Comparison of ENCODE assay signal across 8 cellular contexts in genomic region chr3:50194128-50194902, GRCh38. TPM values are rescaled to one million over a fixed set of nuclear protein-coding genes. Genes with fewer than 3 reads are reported as not detected.
DNase-seq lines count a peak whose midpoint lies in the region; ATAC-seq lines count a peak whose summit lies in the region.

No MANE protein-coding gene starts in this region.

- no peak overlapping the region for H3K27ac ChIP-seq in caudate nucleus (ENCODE audit: low read depth, low read length)

- DNase-seq in ELF-1 (ENCODE audit: low read depth, low spot score) (peak; percentile 87), LHCN-M2 (ENCODE audit: low read depth) (peak; percentile 61), caudate nucleus (lab: John Stamatoyannopoulos, UW) (peak in 52 of 61 donors; percentile 9 to 76 (median 42)), left lobe of liver (ENCODE audit: low spot score) (peak; percentile 81)
- peak; percentile 78 for DNase-seq in activated CD4-positive, CD25-positive, alpha-beta regulatory T cell treated with anti-CD3 and anti-CD28 coated beads, Interleukin-2, amount 50 U/mL, for 72 hours
- DNase-seq in stimulated activated CD4-positive, alpha-beta T cell treated with anti-CD3 and anti-CD28 coated beads, Interleukin-4, amount 100 ng/mL, for 4 hours = peak; percentile 80 to 93

- ATAC-seq in left lobe of liver = peak; percentile 54
- no peak for ATAC-seq in HG03280 (IDR thresholded peaks at IDR 0.05; ENCODE audit: unreplicated experiment)
- ATAC-seq in HG03571 (IDR thresholded peaks at IDR 0.05; ENCODE audit: unreplicated experiment) = no peak

RNA-seq across cellular contexts. Expression of gene GNAT1, which starts 2.9 kb away (rescaled TPM):
- total RNA-seq in LHCN-M2 (2014; rRNA removed) = not detected in 2 replicates
- not detected for polyA plus RNA-seq in LHCN-M2 (2012)
- 0.08 TPM for total RNA-seq in left lobe of liver

RNA-seq across cellular contexts. Expression of gene SLC38A3, which starts 10.8 kb away (rescaled TPM):
- total RNA-seq in LHCN-M2 (2014; rRNA removed) = 1.1 TPM in 1 of 2 replicates, not detected in the other
- polyA plus RNA-seq in LHCN-M2 (2012) = 0.02 TPM
- total RNA-seq in left lobe of liver = 242 TPM

RNA-seq across cellular contexts. Expression of gene SEMA3F, which starts 39.2 kb away (rescaled TPM):
- 0.17 and 0.83 TPM in 2 replicates for total RNA-seq in LHCN-M2 (2014; rRNA removed)
- 0.55 TPM for polyA plus RNA-seq in LHCN-M2 (2012)
- 4.0 TPM for total RNA-seq in left lobe of liver

RNA-seq across cellular contexts. Expression of gene GNAI2, which starts 41.7 kb away (rescaled TPM):
- total RNA-seq in LHCN-M2 (2014; rRNA removed) (297 and 323 TPM in 2 replicates), left lobe of liver (115 TPM)
- 515 TPM for polyA plus RNA-seq in LHCN-M2 (2012)

Comparison
In these comparisons a context has a peak if more than half of its experiments do, and no peak if none do; other contexts are left out.
1. RNA of gene SLC38A3, which starts 10.8 kb away (total RNA-seq): 242 TPM in left lobe of liver (single experiment); 1.1 TPM in LHCN-M2; every median in the first group is over 100 times any median in the second.
2. Peak in every context shown above with its lines, with median percentiles within 50 percentile points of each other: DNase-seq.